ENCODE assay signal across 8 cellular contexts in genomic region chr10:96587255-96588059, GRCh38. TPM values are rescaled to one million over a fixed set of nuclear protein-coding genes. Genes with fewer than 3 reads are reported as not detected.
DNase-seq lines count a peak whose midpoint lies in the region; ATAC-seq and TF ChIP-seq lines count a peak whose summit lies in the region.

No MANE protein-coding gene starts in this region.

- in situ Hi-C loops in gastrocnemius medialis (cut with MboI; ENCODE audit: low sequenced_read_pairs in 4 of 4), result no loop called here

- H3K4me3 Mint-ChIP-seq in CD4-positive, CD25-positive, alpha-beta regulatory T cell, result no peak overlapping the region

- TF ChIP-seq CTCF in adrenal gland (IDR thresholded peaks at IDR 0.05) (peak in 1 of 6 experiments; percentile 26), gastrocnemius medialis (IDR thresholded peaks at IDR 0.05 in 4 of 5, conservative IDR thresholded peaks at IDR 0.05 in 1 of 5) (no peak)

- peak overlapping the region; percentile 97 for H3K27ac ChIP-seq in CD4-positive, CD25-positive, alpha-beta regulatory T cell (ENCODE audit: insufficient read depth, low read length, poor library complexity, severe bottlenecking)
- H3K27ac ChIP-seq in adrenal gland, result peak overlapping the region; percentile 92 to 100 (median 97)
- H3K27ac ChIP-seq in gastrocnemius medialis, result peak overlapping the region; percentile 91 to 97 (median 95)

- peaks cover 41% of the 10 kb centered on the region for H3K4me1 ChIP-seq in CD4-positive, CD25-positive, alpha-beta regulatory T cell (ENCODE audit: control insufficient read depth, insufficient read depth, low read length, poor library complexity, severe bottlenecking)
- peaks cover 12 to 42% of the 10 kb centered on the region in 2 donors for H3K4me1 ChIP-seq in adrenal gland (replicated peaks in 1 of 2)
- H3K4me1 ChIP-seq in gastrocnemius medialis, result peaks cover 27 to 39% of the 10 kb centered on the region in 2 donors

- H3K27me3 Mint-ChIP-seq in CD4-positive, CD25-positive, alpha-beta regulatory T cell, result no peaks in the 10 kb centered on the region

- peaks cover 12 to 37% (median 26%) of the 10 kb centered on the region in 4 donors for H3K4me1 Mint-ChIP-seq in CD4-positive, CD25-positive, alpha-beta regulatory T cell

- 1 to 2% (median 2%) methylated on average over 16 to 25 of the region's 25 CpGs for WGBS in adrenal gland, 4 donors

- no peaks in the 10 kb centered on the region for H3K27me3 ChIP-seq in CD4-positive, CD25-positive, alpha-beta regulatory T cell (ENCODE audit: control insufficient read depth, insufficient read depth, low read length)
- H3K27me3 ChIP-seq in adrenal gland (no peaks in the 10 kb centered on the region), gastrocnemius medialis (no peaks in the 10 kb centered on the region)

- no peak for TF ChIP-seq POLR2A in adrenal gland (IDR thresholded peaks at IDR 0.05)
- TF ChIP-seq POLR2A in gastrocnemius medialis (IDR thresholded peaks at IDR 0.05), result no peak

- peak; percentile 26 to 38 for ATAC-seq in CD4-positive, CD25-positive, alpha-beta regulatory T cell (ENCODE audit: low read depth in 2 of 2)
- ATAC-seq in left ventricle myocardium superior (peak; percentile 2), gastrocnemius medialis (peak; percentile 91 to 92), HG03045 (IDR thresholded peaks at IDR 0.05; ENCODE audit: unreplicated experiment) (no peak)

- H3K36me3 Mint-ChIP-seq in CD4-positive, CD25-positive, alpha-beta regulatory T cell, result peaks cover 10% of the 10 kb centered on the region

- peak in 2 of 3 donors; percentile 23 to 69 for DNase-seq in CD4-positive, CD25-positive, alpha-beta regulatory T cell
- DNase-seq in H4 (ENCODE audit: low spot score) (peak; percentile 63), NCI-H69 (lab: John Stamatoyannopoulos, UW) (peak; percentile 81), adrenal gland (peak; percentile 73 to 92 (median 88)), left ventricle myocardium superior (no peak), gastrocnemius medialis (peak; percentile 85 to 92), NCI-H1436 (lab: John Stamatoyannopoulos, UW) (no peak)

- no peaks in the 10 kb centered on the region for H3K9me3 ChIP-seq in CD4-positive, CD25-positive, alpha-beta regulatory T cell (ENCODE audit: control insufficient read depth in 2 of 2, low read length in 2 of 2)
- H3K9me3 ChIP-seq in adrenal gland (replicated peaks in 1 of 3), result no peaks in the 10 kb centered on the region
- no peaks in the 10 kb centered on the region for H3K9me3 ChIP-seq in gastrocnemius medialis

- intact Hi-C loops in adrenal gland (cut with DNase I) (no loop called here), left ventricle myocardium superior (cut with micrococcal nuclease) (no loop called here), gastrocnemius medialis (cut with DNase I; ENCODE audit: low total_unique reads) (loop anchor here (1.0 to 2.0 kb wide), 3 partner anchors 74 to 245 kb away; partner anchors contain the start of genes LCOR and TLL2)

- peak overlapping the region; percentile 90 for H3K4me3 ChIP-seq in CD4-positive, CD25-positive, alpha-beta regulatory T cell (ENCODE audit: low read depth, low read length)
- H3K4me3 ChIP-seq in adrenal gland (peak overlapping the region in 2 of 4 donors; percentile 89 to 93), gastrocnemius medialis (peak overlapping the region; percentile 53 to 84 (median 66))

- no peaks in the 10 kb centered on the region for H3K36me3 ChIP-seq in CD4-positive, CD25-positive, alpha-beta regulatory T cell (ENCODE audit: control insufficient read depth, insufficient read depth, low read length)
- H3K36me3 ChIP-seq in adrenal gland (replicated peaks in 1 of 2), result no peaks in the 10 kb centered on the region
- no peaks in the 10 kb centered on the region for H3K36me3 ChIP-seq in gastrocnemius medialis

- H3K27ac Mint-ChIP-seq in CD4-positive, CD25-positive, alpha-beta regulatory T cell, result no peak overlapping the region

- H3K9me3 Mint-ChIP-seq in CD4-positive, CD25-positive, alpha-beta regulatory T cell, result no peaks in the 10 kb centered on the region

RNA-seq across cellular contexts. Expression of gene TM9SF3, which starts 0.6 kb away (rescaled TPM):
- total RNA-seq in CD4-positive, CD25-positive, alpha-beta regulatory T cell, result 82.8 TPM
- polyA plus RNA-seq in CD4-positive, CD25-positive, alpha-beta regulatory T cell, result 10 to 100 TPM; 59.9 to 71.0 (median 69.3) TPM
- total RNA-seq in H4 (2014; rRNA removed; shearing (Covaris generic)), result 44.1 and 72.4 TPM in 2 replicates
- total RNA-seq in adrenal gland (100 to 1,000 TPM in 5 of 8 donors, 10 to 100 TPM in 3; 51.2 to 133 (median 116) TPM), left ventricle myocardium superior (75.4 TPM), gastrocnemius medialis (10 to 100 TPM; 27.5 to 32.4 (median 31.0) TPM)
- polyA plus RNA-seq in adrenal gland, result 100 to 1,000 TPM in 1 of 3 donors, 10 to 100 TPM in 2; 19.9 to 125 (median 24.0) TPM

Comparison
In these comparisons a context has a peak if more than half of its experiments do, and no peak if none do; other contexts are left out.
1. DNase-seq: peak in CD4-positive, CD25-positive, alpha-beta regulatory T cell (2 of 3), H4 (single experiment), NCI-H69 (single experiment), adrenal gland (7 of 7) and gastrocnemius medialis (2 of 2); none in left ventricle myocardium superior (single experiment) and NCI-H1436 (single experiment).
2. Peak in every context shown above with its lines, with median percentiles within 50 percentile points of each other: H3K27ac ChIP-seq.